In the genomic region with DNA sequence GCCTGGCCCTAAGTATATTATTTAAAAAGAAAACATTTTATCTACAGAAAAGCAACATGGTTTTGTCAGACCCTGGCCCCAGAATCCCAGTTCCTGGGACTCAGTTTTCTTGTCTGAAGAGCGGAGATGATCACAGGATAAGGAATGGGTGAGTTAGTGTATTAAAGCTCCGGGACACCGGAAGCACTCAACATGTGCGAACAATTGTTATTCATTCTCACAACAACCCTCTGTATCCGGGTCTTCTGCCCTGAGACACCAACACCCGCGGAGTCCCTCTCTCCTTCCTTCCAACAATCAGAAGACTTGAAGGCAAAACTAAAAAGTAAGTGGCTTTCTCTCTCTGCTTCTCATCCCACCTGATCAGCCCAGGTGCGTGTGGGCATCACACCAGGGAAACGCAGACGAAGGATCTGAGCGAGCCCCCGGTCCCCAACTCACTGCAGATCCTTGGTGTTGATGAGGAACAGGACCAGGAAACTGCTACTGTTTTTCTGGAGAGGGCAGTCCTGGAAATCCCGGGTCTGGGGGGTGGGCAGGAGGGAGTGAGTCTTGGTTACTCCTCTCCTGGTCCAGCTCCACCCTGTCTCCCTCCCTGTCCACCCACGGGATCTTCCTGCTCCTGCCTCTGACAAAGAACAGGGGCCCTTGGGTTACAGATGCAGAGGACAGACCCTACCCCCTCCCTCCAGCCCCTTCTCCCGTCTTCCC, we compare ENCODE assay signal across 7 cellular contexts. TPM values are rescaled to one million over a fixed set of nuclear protein-coding genes. Genes with fewer than 3 reads are reported as not detected.
DNase-seq lines count a peak whose midpoint lies in the region; ATAC-seq, FAIRE-seq and TF ChIP-seq lines count a peak whose summit lies in the region.
"Had no signal": no experiment of that assay in that cellular context is flagged by ENCODE, and none has a peak within 500 bp of the region (broad histone marks: within the 10 kb centered on the region; RNA-seq: fewer than 3 reads in every experiment).

No MANE protein-coding gene starts in this region.

- H3K4me3 ChIP-seq in HAP-1 (peak overlapping the region; percentile 74), K562 (peak overlapping the region; percentile 62), neural progenitor cell (peak overlapping the region; percentile 91)

- H3K4me3 Mint-ChIP-seq in neural progenitor cell: peak overlapping the region; percentile 97

- TF ChIP-seq CTCF in K562 (IDR thresholded peaks at IDR 0.05 in 2 of 3, conservative IDR thresholded peaks at IDR 0.05 in 1 of 3; ENCODE audit: insufficient read depth in 2 of 3, low read depth in 1 of 3, low read length in 3 of 3) (no peak), neural progenitor cell (IDR thresholded peaks at IDR 0.05) (no peak)

- H2AFZ ChIP-seq in K562 (ENCODE audit: low read depth, low read length): peak overlapping the region; percentile 88; the same call in 1 of the 2 replicates
- no peak overlapping the region for H2AFZ ChIP-seq in neural progenitor cell (replicated peaks)

- CTCF ChIA-PET in K562 (lab: Yijun Ruan, JAX; ENCODE audit: low intra/inter-chr PET ratio): interaction anchor here (0.6 kb wide), 1 partner anchor 1533 kb away, joined by 3 read pairs; no protein-coding TSS in a partner anchor

- H3K79me2 ChIP-seq in K562 (ENCODE audit: control insufficient read depth, insufficient read depth, low read length) (peaks cover 29% of the 10 kb centered on the region), neural progenitor cell (ENCODE audit: low read depth) (peaks cover 15% of the 10 kb centered on the region)

- no peaks in the 10 kb centered on the region for H3K9me3 Mint-ChIP-seq in neural progenitor cell

- peaks cover 26% of the 10 kb centered on the region for H3K4me1 Mint-ChIP-seq in neural progenitor cell

- H3K36me3 ChIP-seq in HAP-1 (replicated peaks) (no peaks in the 10 kb centered on the region; the same call in 1 of the 2 replicates), K562 (ENCODE audit: control insufficient read depth, insufficient read depth, low read length) (peaks cover 3% of the 10 kb centered on the region; the same call in 1 of the 3 replicates), neural progenitor cell (no peaks in the 10 kb centered on the region)

- H4K20me1 ChIP-seq in K562 (replicated peaks; ENCODE audit: control insufficient read depth, insufficient read depth, low read length) (no peaks in the 10 kb centered on the region), neural progenitor cell (ENCODE audit: low read depth) (no peaks in the 10 kb centered on the region)

- H3K27ac ChIP-seq in K562 (ENCODE audit: extremely low read depth, low read depth, low read length): peak overlapping the region; percentile 91
- H3K27ac ChIP-seq in neural progenitor cell: no peak overlapping the region

- peaks cover 9% of the 10 kb centered on the region for H3K27me3 Mint-ChIP-seq in neural progenitor cell (ENCODE audit: insufficient read depth, low read depth)

- H3K27ac Mint-ChIP-seq in neural progenitor cell: no peak overlapping the region

- BruUV-seq in K562 (replicated peaks; lab: Mats Ljungman, UMichigan): no TSS peak

- H3K36me3 Mint-ChIP-seq in neural progenitor cell: peaks cover 8% of the 10 kb centered on the region

- H3K4me2 ChIP-seq in K562 (ENCODE audit: insufficient read depth, low read length): peak overlapping the region; percentile 92
- peak overlapping the region; percentile 93 for H3K4me2 ChIP-seq in neural progenitor cell

- peaks cover 29% of the 10 kb centered on the region for H3F3A ChIP-seq in neural progenitor cell (ENCODE audit: low read depth)

- no peak for FAIRE-seq in K562 (lab: Jason Lieb, UNC)

- TF ChIP-seq RAD21 in K562 (CRISPR knock-in tag; conservative IDR thresholded peaks at IDR 0.05 in 1 of 2, IDR thresholded peaks at IDR 0.05 in 1 of 2): no peak

- no peak for TF ChIP-seq POLR2A in K562 (conservative IDR thresholded peaks at IDR 0.05)

- H3K9me1 ChIP-seq in K562 (ENCODE audit: control insufficient read depth, insufficient read depth, low read length): no peaks in the 10 kb centered on the region

- peak overlapping the region; percentile 84 to 93 for H3K9ac ChIP-seq in K562 (ENCODE audit: insufficient read depth in 1 of 2, low read depth in 2 of 2, low read length in 2 of 2)
- no peak overlapping the region for H3K9ac ChIP-seq in neural progenitor cell

- H3K27me3 ChIP-seq in HAP-1 (ENCODE audit: low read depth) (no peaks in the 10 kb centered on the region), K562 (ENCODE audit: control insufficient read depth in 2 of 2, insufficient read depth in 2 of 2, low read length in 2 of 2) (no peaks in the 10 kb centered on the region), neural progenitor cell (no peaks in the 10 kb centered on the region)

- H3K9me3 ChIP-seq in HAP-1: no peaks in the 10 kb centered on the region
- no peaks in the 10 kb centered on the region for H3K9me3 ChIP-seq in K562 (replicated peaks; ENCODE audit: control insufficient read depth, insufficient read depth, low read depth, low read length)
- H3K9me3 ChIP-seq in neural progenitor cell (ENCODE audit: low read depth): no peaks in the 10 kb centered on the region

- intact Hi-C loops in K562 (cut with micrococcal nuclease): loop anchor here (5.0 to 10.0 kb wide), 2 partner anchors 103 to 221 kb away; no protein-coding TSS in a partner anchor

- ATAC-seq in K562 (no peak), GM21526 (IDR thresholded peaks at IDR 0.05; ENCODE audit: low FRiP score, unreplicated experiment) (no peak), GM18861 (IDR thresholded peaks at IDR 0.05; ENCODE audit: unreplicated experiment) (no peak), GM21529 (IDR thresholded peaks at IDR 0.05; ENCODE audit: unreplicated experiment) (no peak)

- peaks cover 19% of the 10 kb centered on the region for H3K4me1 ChIP-seq in HAP-1
- peaks cover 40 to 79% of the 10 kb centered on the region in 2 experiments for H3K4me1 ChIP-seq in K562 (replicated peaks in 1 of 2; ENCODE audit: control insufficient read depth in 2 of 2, insufficient read depth in 2 of 2, low read length in 2 of 2)
- peaks cover 20% of the 10 kb centered on the region for H3K4me1 ChIP-seq in neural progenitor cell

- TF ChIP-seq EP300 in K562 (IDR thresholded peaks at IDR 0.05; ENCODE audit: low read length): no peak

- WGBS in K562 (ENCODE audit: insufficient coverage, low coverage, missing lambda C conversion rate): 65% methylated on average over 9 of the region's 15 CpGs

- in situ Hi-C loops in HAP-1 (cut with MboI; ENCODE audit: low sequenced_read_pairs): loop anchor here (5.0 kb wide), 1 partner anchor 218 kb away; no protein-coding TSS in a partner anchor
- in situ Hi-C loops in K562 (cut with MboI): no loop called here

- POLR2A ChIA-PET in K562 (lab: Yijun Ruan, JAX): interaction anchor here (0.6 to 1.2 kb wide), 4 partner anchors 10 to 205 kb away, joined by 3 to 4 read pairs (median 4); a partner anchor contains a TSS

- DNase-seq in HAP-1 (ENCODE audit: low spot score in 2 of 2): no peak
- DNase-seq in K562 (ENCODE audit: extremely low read depth in 1 of 4, low spot score in 3 of 4): no peak
- no peak for DNase-seq in neural progenitor cell (ENCODE audit: low spot score)
- DNase-seq: activated CD8-positive, alpha-beta memory T cell treated with anti-CD3 and anti-CD28 coated beads for 24 hours had no signal

RNA-seq across cellular contexts. Expression of a gene that starts 2.0 kb away (rescaled TPM):
- 45.9 and 112 TPM in 2 replicates for total RNA-seq in K562 (2011; cell fraction: chromatin; rRNA removed; ENCODE audit: low replicate concordance)
- total RNA-seq in K562 (2011; cell fraction: nucleolus; rRNA removed): 96.6 and 107 TPM in 2 replicates
- total RNA-seq in K562 (2011; cell fraction: nucleoplasm; rRNA removed): 72.1 and 74.9 TPM in 2 replicates
- total RNA-seq in K562 (2014; rRNA removed): 23.8 and 33.5 TPM in 2 replicates
- 12.3 and 16.4 TPM in 2 replicates for total RNA-seq in K562 (2014; rRNA removed; fragmentation: Illumina TruSeq; extraction: Trizol)
- total RNA-seq in K562 (2015; rRNA removed; fragmentation: Illumina TruSeq; extraction: Trizol): 21.9 and 24.4 TPM in 2 replicates
- 31.1 and 33.1 TPM in 2 replicates for total RNA-seq in K562 (2021)
- 29.8 and 46.5 TPM in 2 replicates for polyA plus RNA-seq in K562 (2011; rRNA removed)
- polyA plus RNA-seq in K562 (2011; cell fraction: cytosol; rRNA removed): 43.8 and 51.1 TPM in 2 replicates
- 180 and 195 TPM in 2 replicates for polyA plus RNA-seq in K562 (2011; cell fraction: nucleus; rRNA removed)
- polyA plus RNA-seq in K562 (2012): 29.9 and 65.7 TPM in 2 replicates
- polyA plus RNA-seq in K562 (2014; fragmentation: Illumina TruSeq; extraction: Trizol): 32.3 and 33.2 TPM in 2 replicates
- polyA plus RNA-seq in K562 (2014; fragmentation: Nextera tagmentation; extraction: Ambion mirVana): 1 to 10 TPM; 2.4 to 6.1 TPM
- 32.9 and 36.4 TPM in 2 replicates for polyA plus RNA-seq in K562 (2014; rRNA removed)
- 22.3 and 35.9 TPM in 2 replicates for polyA minus RNA-seq in K562 (2011; rRNA and poly(A)+ RNA removed)
- polyA minus RNA-seq in K562 (2011; cell fraction: cytosol; rRNA and poly(A)+ RNA removed): 21.0 and 22.6 TPM in 2 replicates
- 18.7 and 34.9 TPM in 2 replicates for polyA minus RNA-seq in K562 (2011; cell fraction: nucleus; rRNA and poly(A)+ RNA removed)
- 38.3 and 55.3 TPM in 2 replicates for total RNA-seq in neural progenitor cell (ENCODE audit: low replicate concordance)

RNA-seq across cellular contexts. Expression of a gene that starts 4.1 kb away (rescaled TPM):
- total RNA-seq in K562 (2011; cell fraction: chromatin; rRNA removed; ENCODE audit: low replicate concordance): 67.3 and 119 TPM in 2 replicates
- total RNA-seq in K562 (2011; cell fraction: nucleolus; rRNA removed): 65.3 and 66.5 TPM in 2 replicates
- 53.5 and 66.7 TPM in 2 replicates for total RNA-seq in K562 (2011; cell fraction: nucleoplasm; rRNA removed)
- total RNA-seq in K562 (2014; rRNA removed) (57.4 and 61.8 TPM in 2 replicates), K562 (2014; rRNA removed; fragmentation: Illumina TruSeq; extraction: Trizol) (23.6 and 29.4 TPM in 2 replicates), K562 (2015; rRNA removed; fragmentation: Illumina TruSeq; extraction: Trizol) (34.6 and 36.1 TPM in 2 replicates), K562 (2021) (59.1 and 63.2 TPM in 2 replicates), neural progenitor cell (ENCODE audit: low replicate concordance) (53.0 and 57.2 TPM in 2 replicates)
- polyA plus RNA-seq in K562 (2011; rRNA removed) (29.1 and 39.3 TPM in 2 replicates), K562 (2014; fragmentation: Illumina TruSeq; extraction: Trizol) (56.2 and 56.7 TPM in 2 replicates), K562 (2014; fragmentation: Nextera tagmentation; extraction: Ambion mirVana) (1 to 10 TPM; 1.2 to 2.7 TPM), K562 (2014; rRNA removed) (66.6 and 66.8 TPM in 2 replicates)
- 22.8 and 30.6 TPM in 2 replicates for polyA plus RNA-seq in K562 (2011; cell fraction: cytosol; rRNA removed)
- polyA plus RNA-seq in K562 (2011; cell fraction: nucleus; rRNA removed): 113 and 133 TPM in 2 replicates
- polyA plus RNA-seq in K562 (2012): 47.5 and 50.8 TPM in 2 replicates
- polyA minus RNA-seq in K562 (2011; rRNA and poly(A)+ RNA removed): 17.1 and 20.3 TPM in 2 replicates
- 18.3 and 21.0 TPM in 2 replicates for polyA minus RNA-seq in K562 (2011; cell fraction: cytosol; rRNA and poly(A)+ RNA removed)
- 21.3 and 30.1 TPM in 2 replicates for polyA minus RNA-seq in K562 (2011; cell fraction: nucleus; rRNA and poly(A)+ RNA removed)

RNA-seq across cellular contexts. Expression of a gene that starts 14.9 kb away (rescaled TPM):
- total RNA-seq in K562 (2011; cell fraction: chromatin; rRNA removed; ENCODE audit: low replicate concordance): 19.5 and 33.3 TPM in 2 replicates
- total RNA-seq in K562 (2011; cell fraction: nucleolus; rRNA removed): 14.5 and 17.5 TPM in 2 replicates
- 15.2 and 15.6 TPM in 2 replicates for total RNA-seq in K562 (2011; cell fraction: nucleoplasm; rRNA removed)
- total RNA-seq in K562 (2014; rRNA removed): 0.59 and 2.0 TPM in 2 replicates
- total RNA-seq in K562 (2014; rRNA removed; fragmentation: Illumina TruSeq; extraction: Trizol): 1.1 and 1.5 TPM in 2 replicates
- 2.1 and 2.2 TPM in 2 replicates for total RNA-seq in K562 (2015; rRNA removed; fragmentation: Illumina TruSeq; extraction: Trizol)
- total RNA-seq in K562 (2021): 8.0 and 10.6 TPM in 2 replicates
- 9.1 and 40.9 TPM in 2 replicates for polyA plus RNA-seq in K562 (2011; rRNA removed)
- 9.2 and 36.7 TPM in 2 replicates for polyA plus RNA-seq in K562 (2011; cell fraction: cytosol; rRNA removed)
- polyA plus RNA-seq in K562 (2011; cell fraction: nucleus; rRNA removed): 23.7 and 50.5 TPM in 2 replicates
- 7.4 and 20.1 TPM in 2 replicates for polyA plus RNA-seq in K562 (2012)
- polyA plus RNA-seq in K562 (2014; fragmentation: Illumina TruSeq; extraction: Trizol): 2.4 and 4.3 TPM in 2 replicates
- 1 to 10 TPM; 1.2 to 2.2 TPM for polyA plus RNA-seq in K562 (2014; fragmentation: Nextera tagmentation; extraction: Ambion mirVana)
- 2.5 and 5.4 TPM in 2 replicates for polyA plus RNA-seq in K562 (2014; rRNA removed)
- polyA minus RNA-seq in K562 (2011; rRNA and poly(A)+ RNA removed): 6.5 and 24.5 TPM in 2 replicates
- 23.9 and 64.6 TPM in 2 replicates for polyA minus RNA-seq in K562 (2011; cell fraction: cytosol; rRNA and poly(A)+ RNA removed)
- 16.2 and 39.1 TPM in 2 replicates for polyA minus RNA-seq in K562 (2011; cell fraction: nucleus; rRNA and poly(A)+ RNA removed)
- 0.25 and 1.5 TPM in 2 replicates for total RNA-seq in neural progenitor cell (ENCODE audit: low replicate concordance)

RNA-seq across cellular contexts. Expression of a gene that starts 31.9 kb away (rescaled TPM):
- total RNA-seq in K562 (2011; cell fraction: chromatin; rRNA removed; ENCODE audit: low replicate concordance): 17.3 and 38.7 TPM in 2 replicates
- 28.7 and 29.6 TPM in 2 replicates for total RNA-seq in K562 (2011; cell fraction: nucleolus; rRNA removed)
- 21.3 and 22.0 TPM in 2 replicates for total RNA-seq in K562 (2011; cell fraction: nucleoplasm; rRNA removed)
- total RNA-seq in K562 (2014; rRNA removed) (20.0 and 25.9 TPM in 2 replicates), K562 (2014; rRNA removed; fragmentation: Illumina TruSeq; extraction: Trizol) (3.0 and 4.8 TPM in 2 replicates), K562 (2015; rRNA removed; fragmentation: Illumina TruSeq; extraction: Trizol) (8.6 and 8.9 TPM in 2 replicates), K562 (2021) (19.4 and 26.3 TPM in 2 replicates), neural progenitor cell (ENCODE audit: low replicate concordance) (0.65 and 1.5 TPM in 2 replicates)
- polyA plus RNA-seq in K562 (2011; rRNA removed) (8.7 and 13.4 TPM in 2 replicates), K562 (2014; fragmentation: Illumina TruSeq; extraction: Trizol) (9.6 and 17.7 TPM in 2 replicates), K562 (2014; fragmentation: Nextera tagmentation; extraction: Ambion mirVana) (under 1 TPM; 0.75 to 0.83 TPM), K562 (2014; rRNA removed) (19.8 and 24.8 TPM in 2 replicates)
- 12.2 and 22.2 TPM in 2 replicates for polyA plus RNA-seq in K562 (2011; cell fraction: cytosol; rRNA removed)
- polyA plus RNA-seq in K562 (2011; cell fraction: nucleus; rRNA removed): 20.1 and 35.1 TPM in 2 replicates
- 10.3 and 10.8 TPM in 2 replicates for polyA plus RNA-seq in K562 (2012)
- 3.0 and 4.7 TPM in 2 replicates for polyA minus RNA-seq in K562 (2011; rRNA and poly(A)+ RNA removed)
- 8.7 and 11.1 TPM in 2 replicates for polyA minus RNA-seq in K562 (2011; cell fraction: cytosol; rRNA and poly(A)+ RNA removed)
- polyA minus RNA-seq in K562 (2011; cell fraction: nucleus; rRNA and poly(A)+ RNA removed): 17.0 and 18.8 TPM in 2 replicates

RNA-seq across cellular contexts. Expression of a gene that starts 37.2 kb away (rescaled TPM):
- total RNA-seq in K562 (2011; cell fraction: chromatin; rRNA removed; ENCODE audit: low replicate concordance): 12.0 and 34.0 TPM in 2 replicates
- total RNA-seq in K562 (2011; cell fraction: nucleolus; rRNA removed): 15.5 and 23.5 TPM in 2 replicates
- 12.6 and 13.2 TPM in 2 replicates for total RNA-seq in K562 (2011; cell fraction: nucleoplasm; rRNA removed)
- total RNA-seq in K562 (2014; rRNA removed) (13.6 and 13.7 TPM in 2 replicates), K562 (2014; rRNA removed; fragmentation: Illumina TruSeq; extraction: Trizol) (8.7 and 9.4 TPM in 2 replicates), K562 (2015; rRNA removed; fragmentation: Illumina TruSeq; extraction: Trizol) (19.1 and 19.7 TPM in 2 replicates), K562 (2021) (17.3 and 20.1 TPM in 2 replicates), neural progenitor cell (ENCODE audit: low replicate concordance) (0.15 TPM in 1 of 2 replicates, not detected in the other)
- polyA plus RNA-seq in K562 (2011; rRNA removed) (8.4 and 18.5 TPM in 2 replicates), K562 (2014; fragmentation: Illumina TruSeq; extraction: Trizol) (12.4 and 13.3 TPM in 2 replicates), K562 (2014; fragmentation: Nextera tagmentation; extraction: Ambion mirVana) (1 to 10 TPM in 1 of 2 experiments, under 1 TPM in 1; 0.46 to 1.3 TPM), K562 (2014; rRNA removed) (10.9 and 11.1 TPM in 2 replicates)
- polyA plus RNA-seq in K562 (2011; cell fraction: cytosol; rRNA removed): 7.1 and 10.6 TPM in 2 replicates
- 19.2 and 28.2 TPM in 2 replicates for polyA plus RNA-seq in K562 (2011; cell fraction: nucleus; rRNA removed)
- 18.1 and 29.2 TPM in 2 replicates for polyA plus RNA-seq in K562 (2012)
- polyA minus RNA-seq in K562 (2011; rRNA and poly(A)+ RNA removed): 10.3 and 18.3 TPM in 2 replicates
- polyA minus RNA-seq in K562 (2011; cell fraction: cytosol; rRNA and poly(A)+ RNA removed): 4.7 and 11.8 TPM in 2 replicates
- 12.7 and 24.3 TPM in 2 replicates for polyA minus RNA-seq in K562 (2011; cell fraction: nucleus; rRNA and poly(A)+ RNA removed)
